1 cellular context compared by ENCODE assay signal in the genomic region with DNA sequence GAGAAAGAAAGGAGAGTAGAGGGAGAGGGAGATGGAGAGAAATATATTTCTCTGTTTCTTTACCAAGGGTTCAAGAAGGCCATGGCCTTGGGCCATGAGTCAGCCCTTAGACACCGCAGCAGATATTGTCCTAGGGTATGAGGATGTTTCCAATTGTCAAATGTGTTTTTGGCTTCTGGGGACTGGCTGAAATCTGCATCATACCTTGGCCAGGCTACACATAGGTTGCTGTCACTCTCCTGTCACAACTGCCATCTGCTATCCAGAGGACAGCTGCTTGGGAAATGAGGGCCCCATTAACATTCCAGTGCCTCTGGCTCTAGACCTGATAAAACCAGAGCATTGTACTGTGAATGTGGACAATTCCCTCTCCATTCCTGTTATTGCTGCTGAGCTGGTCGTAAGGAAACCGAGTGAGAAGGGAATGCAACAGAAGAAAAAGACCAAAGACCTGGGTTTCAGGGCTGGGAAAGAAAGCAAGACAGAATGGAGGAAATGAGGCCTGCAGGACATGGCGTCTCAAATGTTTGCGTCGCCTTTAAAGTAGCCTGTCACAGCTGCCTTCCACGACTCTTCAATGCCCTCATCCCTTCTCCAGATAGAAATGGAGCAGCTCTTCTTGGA.
TF ChIP-seq lines count a peak whose summit lies in the region.

No MANE protein-coding gene starts in this region.

TF ChIP-seq in IMR-90, 13 proteins besides CTCF, POLR2A, EP300 and RAD21:
- TF ChIP-seq BHLHE40 (IDR thresholded peaks at IDR 0.05; ENCODE audit: low read depth, low read length) (no peak), MAZ (IDR thresholded peaks at IDR 0.05; ENCODE audit: borderline replicate concordance, low read depth, low read length) (no peak), RFX5 (IDR thresholded peaks at IDR 0.05; ENCODE audit: low read depth, low read length) (no peak), NFE2L2 (IDR thresholded peaks at IDR 0.05; ENCODE audit: low read depth, low read length) (no peak), FOS (IDR thresholded peaks at IDR 0.05; ENCODE audit: low read depth, low read length) (no peak), CEBPB (IDR thresholded peaks at IDR 0.05; ENCODE audit: low read depth, low read length) (no peak), MXI1 (IDR thresholded peaks at IDR 0.05; ENCODE audit: borderline replicate concordance, low read depth, low read length) (no peak), MAFK (IDR thresholded peaks at IDR 0.05; ENCODE audit: low read depth, low read length) (no peak), CHD1 (IDR thresholded peaks at IDR 0.05; ENCODE audit: low read depth, low read length) (no peak), SMC3 (IDR thresholded peaks at IDR 0.05; ENCODE audit: low read depth, low read length) (no peak), RCOR1 (IDR thresholded peaks at IDR 0.05; ENCODE audit: insufficient replicate concordance, low read length) (no peak)
- TF ChIP-seq, protein P1, sequence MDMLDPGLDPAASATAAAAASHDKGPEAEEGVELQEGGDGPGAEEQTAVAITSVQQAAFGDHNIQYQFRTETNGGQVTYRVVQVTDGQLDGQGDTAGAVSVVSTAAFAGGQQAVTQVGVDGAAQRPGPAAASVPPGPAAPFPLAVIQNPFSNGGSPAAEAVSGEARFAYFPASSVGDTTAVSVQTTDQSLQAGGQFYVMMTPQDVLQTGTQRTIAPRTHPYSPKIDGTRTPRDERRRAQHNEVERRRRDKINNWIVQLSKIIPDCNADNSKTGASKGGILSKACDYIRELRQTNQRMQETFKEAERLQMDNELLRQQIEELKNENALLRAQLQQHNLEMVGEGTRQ (IDR thresholded peaks at IDR 0.05; ENCODE audit: low read depth, low read length): no peak
- TF ChIP-seq, protein P2, sequence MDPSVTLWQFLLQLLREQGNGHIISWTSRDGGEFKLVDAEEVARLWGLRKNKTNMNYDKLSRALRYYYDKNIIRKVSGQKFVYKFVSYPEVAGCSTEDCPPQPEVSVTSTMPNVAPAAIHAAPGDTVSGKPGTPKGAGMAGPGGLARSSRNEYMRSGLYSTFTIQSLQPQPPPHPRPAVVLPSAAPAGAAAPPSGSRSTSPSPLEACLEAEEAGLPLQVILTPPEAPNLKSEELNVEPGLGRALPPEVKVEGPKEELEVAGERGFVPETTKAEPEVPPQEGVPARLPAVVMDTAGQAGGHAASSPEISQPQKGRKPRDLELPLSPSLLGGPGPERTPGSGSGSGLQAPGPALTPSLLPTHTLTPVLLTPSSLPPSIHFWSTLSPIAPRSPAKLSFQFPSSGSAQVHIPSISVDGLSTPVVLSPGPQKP (IDR thresholded peaks at IDR 0.05; ENCODE audit: borderline replicate concordance, low read depth, low read length): no peak
